ENCODE assay signal across 8 cellular contexts in the genomic region with DNA sequence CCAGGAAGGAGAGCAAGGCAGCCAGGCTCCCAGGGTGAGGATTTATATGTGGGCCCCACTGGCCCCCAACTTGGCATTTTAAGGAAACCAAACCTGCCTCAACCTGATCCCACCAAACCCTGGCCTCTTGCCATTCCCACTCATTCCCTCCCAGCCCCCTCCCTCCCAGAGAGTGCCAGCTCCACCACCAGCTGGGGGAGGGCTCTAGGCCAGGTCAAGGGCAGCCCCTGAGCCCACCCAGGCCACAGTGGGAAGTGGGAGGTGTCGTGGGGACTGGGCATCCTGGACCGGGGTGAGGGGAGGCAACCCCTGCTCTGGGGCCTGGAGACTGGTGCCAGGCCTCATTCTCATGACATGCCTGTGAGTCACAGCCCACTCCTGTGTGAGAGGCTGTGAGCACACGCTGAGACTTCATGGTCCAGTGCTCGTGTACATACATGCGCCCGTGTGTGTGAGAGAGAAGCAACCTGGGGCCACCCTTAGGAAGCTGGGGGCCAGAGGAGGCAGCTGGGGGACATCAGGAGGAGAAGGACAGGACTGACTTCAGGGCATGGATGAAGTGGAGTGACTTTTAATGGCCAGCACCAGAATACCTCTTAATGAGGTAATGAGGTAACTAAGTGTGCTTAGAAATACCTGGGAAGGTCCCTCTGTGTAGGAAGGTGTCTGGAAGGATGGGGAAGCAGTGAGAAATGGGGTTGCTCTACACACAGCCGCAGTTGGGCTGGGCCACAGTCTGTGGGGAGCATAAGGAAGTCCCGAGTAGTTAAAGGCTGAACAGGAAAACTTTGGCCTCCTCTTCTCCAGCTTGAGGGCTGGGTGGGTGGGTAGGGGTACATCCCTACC. TPM values are rescaled to one million over a fixed set of nuclear protein-coding genes. Genes with fewer than 3 reads are reported as not detected.
DNase-seq lines count a peak whose midpoint lies in the region; ATAC-seq and TF ChIP-seq lines count a peak whose summit lies in the region.

S100A2 (minus strand) TSS at position 316 of the 846 bp plus-strand sequence. CDS start 1,967 bp downstream, outside the sequence.

- ATAC-seq in naive B cell (ENCODE audit: low read depth in 2 of 2): peak; percentile 70 to 75

- H3K27ac Mint-ChIP-seq in naive B cell: peak within 1 kb of the TSS; percentile 72 to 94 (median 81)

- peak in 1 of 2 donors; percentile 51 for TF ChIP-seq POLR2A in thyroid gland (IDR thresholded peaks at IDR 0.05)

- H3K4me3 Mint-ChIP-seq in naive B cell: peak within 1 kb of the TSS in 3 of 8 donors; percentile 19 to 61 (median 36)

- peak; percentile 59 for DNase-seq in 8988T
- peak; percentile 65 for DNase-seq in GM13977 (ENCODE audit: low spot score)
- DNase-seq in NCI-H1694 treated with DMSO at 0.1 percent for 48 hours (lab: John Stamatoyannopoulos, UW): peak; percentile 81
- peak; percentile 66 to 75 for DNase-seq in activated CD4-positive, alpha-beta T cell treated with anti-CD3 and anti-CD28 coated beads, Interleukin-2, amount 50 U/mL, for 48 hours
- peak; percentile 99 for DNase-seq in epithelial cell of esophagus (ENCODE audit: low read depth)
- DNase-seq in naive B cell: no peak
- DNase-seq in thyroid gland: peak; percentile 90 to 92
- no peak for DNase-seq in HEK293T (ENCODE audit: extremely low spot score)

- H3K4me1 Mint-ChIP-seq in naive B cell: peaks cover 20 to 26% (median 24%) of the 10 kb centered on the region in 3 donors

- no peaks in the 10 kb centered on the region for H3K27me3 ChIP-seq in thyroid gland

- TF ChIP-seq CTCF in GM13977 (IDR thresholded peaks at IDR 0.05; ENCODE audit: extremely low read depth, insufficient read depth, missing control alignments) (no peak), epithelial cell of esophagus (IDR thresholded peaks at IDR 0.05; ENCODE audit: insufficient read depth, low read depth, low read length, missing control alignments) (no peak), thyroid gland (IDR thresholded peaks at IDR 0.05) (no peak)

- H3K9me3 Mint-ChIP-seq in naive B cell: no peaks in the 10 kb centered on the region

- in situ Hi-C loops in GM13977 (cut with MboI; ENCODE audit: low pct_unique_long_range_greater_than_20kb, low sequenced_read_pairs, unreplicated experiment): loop anchor here (10.0 kb wide), 1 partner anchor 51 kb away; no protein-coding TSS in a partner anchor

- H3K9me3 ChIP-seq in thyroid gland: no peaks in the 10 kb centered on the region

- POLR2A ChIA-PET in HEK293T (lab: Yijun Ruan, JAX): interaction anchor here (0.5 to 1.9 kb wide), 17 partner anchors 12 to 425 kb away, joined by 3 to 11 read pairs (median 5); partner anchors contain the start of genes CHTOP, ILF2, RPS27 and S100A1

- no peaks in the 10 kb centered on the region for H3K36me3 Mint-ChIP-seq in naive B cell

- intact Hi-C loops in thyroid gland (cut with DNase I): no loop called here

- H3K4me3 ChIP-seq in epithelial cell of esophagus (ENCODE audit: low read length) (peak within 1 kb of the TSS; percentile 96), thyroid gland (replicated peaks in 1 of 3) (no peak within 1 kb of the TSS)

- CTCF ChIA-PET in HEK293T (lab: Yijun Ruan, JAX): interaction anchor here (0.6 to 2.7 kb wide), 9 partner anchors 25 to 213 kb away, joined by 3 to 12 read pairs (median 4); partner anchors contain the start of genes S100A1, S100A13 and S100A5

- H3K4me1 ChIP-seq in thyroid gland: peaks cover 33 to 60% of the 10 kb centered on the region in 2 donors

- H3K36me3 ChIP-seq in thyroid gland: no peaks in the 10 kb centered on the region

- peak within 1 kb of the TSS; percentile 96 to 99 (median 99) for H3K27ac ChIP-seq in thyroid gland

- 19 to 32% methylated on average over 8 of the region's 8 CpGs for WGBS in thyroid gland, 2 donors

- H3K27me3 Mint-ChIP-seq in naive B cell: peaks cover 0 to 16% (median 11%) of the 10 kb centered on the region in 3 donors

TF ChIP-seq in HEK293T, 16 proteins besides CTCF, POLR2A, EP300 and RAD21:
- TF ChIP-seq, protein P1, sequence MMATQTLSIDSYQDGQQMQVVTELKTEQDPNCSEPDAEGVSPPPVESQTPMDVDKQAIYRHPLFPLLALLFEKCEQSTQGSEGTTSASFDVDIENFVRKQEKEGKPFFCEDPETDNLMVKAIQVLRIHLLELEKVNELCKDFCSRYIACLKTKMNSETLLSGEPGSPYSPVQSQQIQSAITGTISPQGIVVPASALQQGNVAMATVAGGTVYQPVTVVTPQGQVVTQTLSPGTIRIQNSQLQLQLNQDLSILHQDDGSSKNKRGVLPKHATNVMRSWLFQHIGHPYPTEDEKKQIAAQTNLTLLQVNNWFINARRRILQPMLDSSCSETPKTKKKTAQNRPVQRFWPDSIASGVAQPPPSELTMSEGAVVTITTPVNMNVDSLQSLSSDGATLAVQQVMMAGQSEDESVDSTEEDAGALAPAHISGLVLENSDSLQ (IDR thresholded peaks at IDR 0.05): no peak
- TF ChIP-seq SP1 (IDR thresholded peaks at IDR 0.05) (no peak), BHLHE40 (IDR thresholded peaks at IDR 0.05; ENCODE audit: borderline replicate concordance) (no peak), ARNT (IDR thresholded peaks at IDR 0.05) (no peak), FOXM1 (IDR thresholded peaks at IDR 0.05; ENCODE audit: borderline replicate concordance) (no peak), TARDBP (IDR thresholded peaks at IDR 0.05) (no peak), ELF4 (IDR thresholded peaks at IDR 0.05) (no peak), CTBP1 (IDR thresholded peaks at IDR 0.05; ENCODE audit: borderline replicate concordance) (no peak), L3MBTL2 (conservative IDR thresholded peaks at IDR 0.05) (no peak)

RNA-seq across cellular contexts. Expression of gene S100A2, which starts in this region (rescaled TPM):
- not detected for polyA plus RNA-seq in naive B cell (ENCODE audit: low read depth in 6 of 6)
- total RNA-seq in thyroid gland: 10 to 100 TPM in 1 of 4 donors, 1 to 10 TPM in 3; 2.6 to 10.1 (median 5.9) TPM

Comparison
In these comparisons a context has a peak if more than half of its experiments do, and no peak if none do; other contexts are left out.
1. Peak in ATAC-seq in naive B cell; RNA of the gene not detected or under 1 TPM.
2. DNase-seq: peak in 8988T (single experiment), GM13977 (single experiment), NCI-H1694 treated with DMSO at 0.1 percent for 48 hours (single experiment), activated CD4-positive, alpha-beta T cell treated with anti-CD3 and anti-CD28 coated beads, Interleukin-2, amount 50 U/mL, for 48 hours (2 of 2), epithelial cell of esophagus (single experiment) and thyroid gland (2 of 2); none in naive B cell (single experiment) and HEK293T (single experiment).